Comparison of ENCODE assay signal across 22 cellular contexts in the genomic region with DNA sequence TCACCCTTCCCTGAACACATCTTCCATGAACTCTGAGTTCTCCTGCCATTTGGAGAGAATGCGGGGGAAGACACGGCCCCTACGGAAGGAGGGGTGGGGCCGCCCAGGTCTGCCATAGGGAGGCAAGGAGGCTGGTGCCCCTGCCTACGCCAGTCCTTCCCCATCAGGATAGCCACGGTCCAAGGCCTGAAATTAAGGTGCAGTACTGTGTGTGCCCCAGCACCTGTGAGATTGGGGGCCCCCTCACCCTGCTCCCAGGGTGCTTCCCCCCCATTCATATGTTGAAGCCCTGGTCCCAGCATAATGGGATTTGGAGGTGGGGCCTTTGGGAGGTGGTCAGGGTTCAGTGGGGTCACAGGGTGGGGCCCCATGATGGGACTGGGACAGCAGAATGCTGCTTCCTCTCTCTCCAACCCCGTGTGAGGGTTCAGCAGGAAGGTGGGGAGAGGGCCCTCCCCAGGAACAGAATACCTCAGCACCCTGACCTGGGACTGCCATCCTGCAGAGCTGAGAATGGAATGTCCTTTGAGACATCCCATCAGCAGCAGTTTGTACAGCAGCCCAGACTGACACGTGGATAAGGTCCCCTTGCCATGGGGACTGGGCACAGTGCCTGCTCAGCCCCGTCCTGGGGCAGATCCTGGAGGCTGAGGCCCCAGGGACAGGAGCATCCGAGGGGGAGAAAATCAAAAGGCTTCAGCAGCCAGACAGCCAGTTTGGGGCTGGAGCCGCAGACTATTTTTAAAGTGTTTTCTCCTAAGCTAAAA.
DNase-seq lines count a peak whose midpoint lies in the region; ATAC-seq and TF ChIP-seq lines count a peak whose summit lies in the region.
"Had no signal": no experiment of that assay in that cellular context is flagged by ENCODE, and none has a peak within 500 bp of the region (broad histone marks: within the 10 kb centered on the region; RNA-seq: fewer than 3 reads in every experiment).

No MANE protein-coding gene starts in this region.

- no peak for ATAC-seq in activated CD8-positive, alpha-beta T cell treated with anti-CD3 and anti-CD28 coated beads, Interleukin-2, amount 10 ng/mL, durations not matched to agents 7 days and 5 days
- no peak for ATAC-seq in activated CD8-positive, alpha-beta T cell treated with anti-CD3 and anti-CD28 coated beads for 36 hours
- ATAC-seq: A549, mucosa of descending colon had no signal

- H3K4me3 Mint-ChIP-seq in activated CD8-positive, alpha-beta T cell treated with anti-CD3 and anti-CD28 coated beads, Interleukin-2, amount 10 ng/mL, durations not matched to agents 7 days and 5 days: no peak overlapping the region
- H3K4me3 Mint-ChIP-seq in activated CD8-positive, alpha-beta T cell treated with anti-CD3 and anti-CD28 coated beads for 36 hours: no peak overlapping the region
- no peak overlapping the region for H3K4me3 Mint-ChIP-seq in type B pancreatic cell
- H3K4me3 Mint-ChIP-seq: nephron progenitor cell had no signal

- peaks cover 2% of the 10 kb centered on the region for H3K4me1 Mint-ChIP-seq in activated CD8-positive, alpha-beta T cell treated with anti-CD3 and anti-CD28 coated beads, Interleukin-2, amount 10 ng/mL, durations not matched to agents 7 days and 5 days (ENCODE audit: low read depth)
- H3K4me1 Mint-ChIP-seq in activated CD8-positive, alpha-beta T cell treated with anti-CD3 and anti-CD28 coated beads for 36 hours (ENCODE audit: low read depth): no peaks in the 10 kb centered on the region
- H3K4me1 Mint-ChIP-seq in type B pancreatic cell (ENCODE audit: unreplicated experiment): no peaks in the 10 kb centered on the region
- H3K4me1 Mint-ChIP-seq: nephron progenitor cell had no signal

- peaks cover 5% of the 10 kb centered on the region for H3K9me3 Mint-ChIP-seq in activated CD8-positive, alpha-beta T cell treated with anti-CD3 and anti-CD28 coated beads, Interleukin-2, amount 10 ng/mL, durations not matched to agents 7 days and 5 days (ENCODE audit: insufficient read depth)
- H3K9me3 Mint-ChIP-seq in activated CD8-positive, alpha-beta T cell treated with anti-CD3 and anti-CD28 coated beads for 36 hours: peaks cover 15% of the 10 kb centered on the region
- H3K9me3 Mint-ChIP-seq in type B pancreatic cell: no peaks in the 10 kb centered on the region

- H3K27ac ChIP-seq in coronary artery (peak overlapping the region in 1 of 2 donors; percentile 46), stomach (no peak overlapping the region)
- H3K27ac ChIP-seq: A549, breast epithelium, transverse colon had no signal

- CTCF ChIA-PET in activated CD8-positive, alpha-beta T cell treated with anti-CD3 and anti-CD28 coated beads, Interleukin-2, amount 10 ng/mL, durations not matched to agents 7 days and 5 days (lab: Charles Lee): interaction anchor here (1.3 kb wide), 1 partner anchor 15 kb away, joined by 5 read pairs; no protein-coding TSS in a partner anchor
- CTCF ChIA-PET in activated CD8-positive, alpha-beta T cell treated with anti-CD3 and anti-CD28 coated beads for 36 hours (lab: Charles Lee): no interaction called here

- H3K27me3 ChIP-seq in stomach: no peaks in the 10 kb centered on the region
- H3K27me3 ChIP-seq: breast epithelium, transverse colon had no signal

- TF ChIP-seq CTCF in activated CD8-positive, alpha-beta T cell treated with anti-CD3 and anti-CD28 coated beads for 36 hours (IDR thresholded peaks at IDR 0.05): no peak
- TF ChIP-seq CTCF in coronary artery (IDR thresholded peaks at IDR 0.05): no peak
- TF ChIP-seq CTCF in type B pancreatic cell (conservative IDR thresholded peaks at IDR 0.05): no peak
- no peak for TF ChIP-seq CTCF in stomach (IDR thresholded peaks at IDR 0.05)

- no peaks in the 10 kb centered on the region for H3K4me1 ChIP-seq in stomach
- H3K4me1 ChIP-seq: A549, breast epithelium, Caco-2, transverse colon had no signal

- POLR2A ChIA-PET in activated CD8-positive, alpha-beta T cell treated with anti-CD3 and anti-CD28 coated beads, Interleukin-2, amount 10 ng/mL, durations not matched to agents 7 days and 5 days (lab: Charles Lee): no interaction called here
- POLR2A ChIA-PET in activated CD8-positive, alpha-beta T cell treated with anti-CD3 and anti-CD28 coated beads for 36 hours (lab: Charles Lee): no interaction called here

- H3K27ac Mint-ChIP-seq in activated CD8-positive, alpha-beta T cell treated with anti-CD3 and anti-CD28 coated beads, Interleukin-2, amount 10 ng/mL, durations not matched to agents 7 days and 5 days: no peak overlapping the region
- no peak overlapping the region for H3K27ac Mint-ChIP-seq in activated CD8-positive, alpha-beta T cell treated with anti-CD3 and anti-CD28 coated beads for 36 hours
- no peak overlapping the region for H3K27ac Mint-ChIP-seq in type B pancreatic cell
- H3K27ac Mint-ChIP-seq: nephron progenitor cell had no signal

- peaks cover 18 to 35% (median 29%) of the 10 kb centered on the region in 4 donors for H3K9me3 ChIP-seq in stomach
- H3K9me3 ChIP-seq: Caco-2 had no signal

- no peak for TF ChIP-seq EP300 in stomach (IDR thresholded peaks at IDR 0.05)

- H3K36me3 ChIP-seq in stomach: no peaks in the 10 kb centered on the region
- H3K36me3 ChIP-seq: breast epithelium, transverse colon had no signal

- H3K4me3 ChIP-seq in coronary artery: no peak overlapping the region
- H3K4me3 ChIP-seq in stomach: no peak overlapping the region
- H3K4me3 ChIP-seq: A549, breast epithelium, mucosa of descending colon, transverse colon had no signal

- peaks cover 4% of the 10 kb centered on the region for H3K27me3 Mint-ChIP-seq in activated CD8-positive, alpha-beta T cell treated with anti-CD3 and anti-CD28 coated beads, Interleukin-2, amount 10 ng/mL, durations not matched to agents 7 days and 5 days (ENCODE audit: low read depth)
- peaks cover 12% of the 10 kb centered on the region for H3K27me3 Mint-ChIP-seq in activated CD8-positive, alpha-beta T cell treated with anti-CD3 and anti-CD28 coated beads for 36 hours
- H3K27me3 Mint-ChIP-seq in type B pancreatic cell: no peaks in the 10 kb centered on the region

- 78 to 85% (median 80%) methylated on average over 11 of the region's 11 CpGs for WGBS in stomach, 5 donors

- DNase-seq in activated CD8-positive, alpha-beta T cell treated with anti-CD3 and anti-CD28 coated beads, Interleukin-2, amount 10 ng/mL, durations not matched to agents 7 days and 5 days: peak; percentile 11
- DNase-seq in activated CD8-positive, alpha-beta T cell treated with anti-CD3 and anti-CD28 coated beads for 36 hours: no peak
- DNase-seq in coronary artery (ENCODE audit: low spot score) (peak; percentile 55), islet precursor cell (peak; percentile 32), type B pancreatic cell (ENCODE audit: extremely low spot score, unreplicated experiment) (peak; percentile 51), NCI-H446 treated with DMSO at 0.1 percent for 48 hours (lab: John Stamatoyannopoulos, UW) (no peak), stomach (no peak), T1000 (lab: John Stamatoyannopoulos, UW) (no peak)
- DNase-seq: activated CD8-positive, alpha-beta memory T cell treated with anti-CD3 and anti-CD28 coated beads, Interleukin-2, amount 50 U/mL, for 4 hours; activated gamma-delta T cell; Caco-2; EL; glutamatergic neuron; KBM-7; mucosa of descending colon; NCI-H1694; NCI-H774; nephron progenitor cell; SW 1271; transverse colon had no signal

- peaks cover 2% of the 10 kb centered on the region for H3K36me3 Mint-ChIP-seq in activated CD8-positive, alpha-beta T cell treated with anti-CD3 and anti-CD28 coated beads, Interleukin-2, amount 10 ng/mL, durations not matched to agents 7 days and 5 days (ENCODE audit: low read depth)
- peaks cover 4% of the 10 kb centered on the region for H3K36me3 Mint-ChIP-seq in activated CD8-positive, alpha-beta T cell treated with anti-CD3 and anti-CD28 coated beads for 36 hours (ENCODE audit: low read depth)
- no peaks in the 10 kb centered on the region for H3K36me3 Mint-ChIP-seq in type B pancreatic cell

- no peak for TF ChIP-seq POLR2A in stomach (IDR thresholded peaks at IDR 0.05)

- intact Hi-C loops in activated CD8-positive, alpha-beta T cell treated with anti-CD3 and anti-CD28 coated beads for 36 hours (cut with micrococcal nuclease): no loop called here
- intact Hi-C loops in stomach (cut with DNase I; ENCODE audit: low total_unique reads): no loop called here

Comparison
In these comparisons a context has a peak if more than half of its experiments do, and no peak if none do; other contexts are left out.
1. DNase-seq: peak in activated CD8-positive, alpha-beta T cell treated with anti-CD3 and anti-CD28 coated beads, Interleukin-2, amount 10 ng/mL, durations not matched to agents 7 days and 5 days (single experiment), coronary artery (single experiment), islet precursor cell (single experiment) and type B pancreatic cell (single experiment); none in activated CD8-positive, alpha-beta T cell treated with anti-CD3 and anti-CD28 coated beads for 36 hours (single experiment), NCI-H446 treated with DMSO at 0.1 percent for 48 hours (single experiment), stomach (single experiment) and T1000 (single experiment).